Comparison of ENCODE assay signal across 13 cellular contexts in genomic region chr22:32564170-32565001, GRCh38.
DNase-seq lines count a peak whose midpoint lies in the region; ATAC-seq and TF ChIP-seq lines count a peak whose summit lies in the region.
"Had no signal": no experiment of that assay in that cellular context is flagged by ENCODE, and none has a peak within 500 bp of the region (broad histone marks: within the 10 kb centered on the region; RNA-seq: fewer than 3 reads in every experiment).

No MANE protein-coding gene starts in this region.

- TF ChIP-seq CTCF in WTC11 (IDR thresholded peaks at IDR 0.05), result no peak

- H3K27ac Mint-ChIP-seq in WTC11, result no peak overlapping the region
- no peak overlapping the region for H3K27ac Mint-ChIP-seq in stimulated activated effector memory CD8-positive, alpha-beta T cell treated with anti-CD3 and anti-CD28 coated beads, Interleukin-12 subunit alpha, Interleukin-12 subunit beta, amount 100 ng/mL, for 72 hours
- H3K27ac Mint-ChIP-seq: activated CD4-positive, alpha-beta T cell treated with anti-CD3 and anti-CD28 coated beads, Interleukin-2, amount 10 ng/mL, durations not matched to agents 7 days and 5 days; CD4-positive, alpha-beta T cell; T-helper 1 cell treated with Interleukin-12 subunit alpha and Interleukin-12 subunit beta and Interleukin-4 antibody, amounts not matched to agents 30 μg/mL and 1 μg/mL, for 36 hours had no signal

- peaks cover 9% of the 10 kb centered on the region for H3K27me3 Mint-ChIP-seq in WTC11 (ENCODE audit: low read depth)
- H3K27me3 Mint-ChIP-seq: CD4-positive, alpha-beta T cell had no signal

- CTCF ChIA-PET in WTC11 (lab: Charles Lee), result interaction anchor here (1.6 kb wide), 1 partner anchor 233 kb away, joined by 5 read pairs; no protein-coding TSS in a partner anchor

- DNase-seq in GM04503 (ENCODE audit: low read depth), result peak; percentile 89
- DNase-seq in WTC11 (ENCODE audit: low spot score), result no peak
- peak; percentile 36 for DNase-seq in left cardiac atrium
- peak; percentile 54 for DNase-seq in smooth muscle cell of the brain vasculature (ENCODE audit: low read depth, low spot score)
- no peak for DNase-seq in effector CD4-positive, alpha-beta T cell
- DNase-seq in stimulated activated CD8-positive, alpha-beta memory T cell treated with anti-CD3 and anti-CD28 coated beads, Interleukin-4, amount 100 ng/mL, for 48 hours, result no peak
- no peak for DNase-seq in H4 (ENCODE audit: low spot score)
- no peak for DNase-seq in stimulated activated effector memory CD8-positive, alpha-beta T cell treated with anti-CD3 and anti-CD28 coated beads, Interleukin-12 subunit alpha, Interleukin-12 subunit beta, amount 100 ng/mL, for 72 hours (ENCODE audit: low spot score in 2 of 2)
- DNase-seq: activated CD4-positive, alpha-beta T cell treated with anti-CD3 and anti-CD28 coated beads, Interleukin-2, amount 10 ng/mL, durations not matched to agents 7 days and 5 days; CD4-positive, alpha-beta T cell; OCI-M1 had no signal

- POLR2A ChIA-PET in WTC11 (lab: Charles Lee), result no interaction called here

- ATAC-seq in WTC11 (no peak), left cardiac atrium (peak; percentile 19 to 32)
- no peak for ATAC-seq in stimulated activated effector memory CD8-positive, alpha-beta T cell treated with anti-CD3 and anti-CD28 coated beads, Interleukin-12 subunit alpha, Interleukin-12 subunit beta, amount 100 ng/mL, for 72 hours

- no peak overlapping the region for H3K4me3 Mint-ChIP-seq in WTC11
- H3K4me3 Mint-ChIP-seq in stimulated activated effector memory CD8-positive, alpha-beta T cell treated with anti-CD3 and anti-CD28 coated beads, Interleukin-12 subunit alpha, Interleukin-12 subunit beta, amount 100 ng/mL, for 72 hours, result no peak overlapping the region
- H3K4me3 Mint-ChIP-seq: activated CD4-positive, alpha-beta T cell treated with anti-CD3 and anti-CD28 coated beads, Interleukin-2, amount 10 ng/mL, durations not matched to agents 7 days and 5 days; CD4-positive, alpha-beta T cell; central memory CD8-positive, alpha-beta T cell; T-helper 1 cell treated with Interleukin-12 subunit alpha and Interleukin-12 subunit beta and Interleukin-4 antibody, amounts not matched to agents 30 μg/mL and 1 μg/mL, for 36 hours had no signal

- H3K9me3 Mint-ChIP-seq in WTC11, result no peaks in the 10 kb centered on the region
- H3K9me3 Mint-ChIP-seq in stimulated activated effector memory CD8-positive, alpha-beta T cell treated with anti-CD3 and anti-CD28 coated beads, Interleukin-12 subunit alpha, Interleukin-12 subunit beta, amount 100 ng/mL, for 72 hours, result no peaks in the 10 kb centered on the region
- H3K9me3 Mint-ChIP-seq: activated CD4-positive, alpha-beta T cell treated with anti-CD3 and anti-CD28 coated beads, Interleukin-2, amount 10 ng/mL, durations not matched to agents 7 days and 5 days; CD4-positive, alpha-beta T cell; central memory CD8-positive, alpha-beta T cell; T-helper 1 cell treated with Interleukin-12 subunit alpha and Interleukin-12 subunit beta and Interleukin-4 antibody, amounts not matched to agents 30 μg/mL and 1 μg/mL, for 36 hours had no signal

- H3K36me3 Mint-ChIP-seq in WTC11, result no peaks in the 10 kb centered on the region
- H3K36me3 Mint-ChIP-seq in stimulated activated effector memory CD8-positive, alpha-beta T cell treated with anti-CD3 and anti-CD28 coated beads, Interleukin-12 subunit alpha, Interleukin-12 subunit beta, amount 100 ng/mL, for 72 hours, result no peaks in the 10 kb centered on the region

- intact Hi-C loops in left cardiac atrium (cut with DNase I), result no loop called here

- H3K4me1 Mint-ChIP-seq in WTC11, result peaks cover 12% of the 10 kb centered on the region
- H3K4me1 Mint-ChIP-seq in stimulated activated effector memory CD8-positive, alpha-beta T cell treated with anti-CD3 and anti-CD28 coated beads, Interleukin-12 subunit alpha, Interleukin-12 subunit beta, amount 100 ng/mL, for 72 hours, result no peaks in the 10 kb centered on the region
- H3K4me1 Mint-ChIP-seq: activated CD4-positive, alpha-beta T cell treated with anti-CD3 and anti-CD28 coated beads, Interleukin-2, amount 10 ng/mL, durations not matched to agents 7 days and 5 days; central memory CD8-positive, alpha-beta T cell had no signal

TF ChIP-seq in WTC11, 78 proteins besides CTCF, POLR2A, EP300 and RAD21:
- TF ChIP-seq ZNF263 (CRISPR knock-in tag; IDR thresholded peaks at IDR 0.05; ENCODE audit: low read depth) (peak; percentile 64; the same call in 1 of the 2 replicates), CREM (CRISPR knock-in tag; IDR thresholded peaks at IDR 0.05) (no peak)

Comparison
In these comparisons a context has a peak if more than half of its experiments do, and no peak if none do; other contexts are left out.
1. DNase-seq: peak in GM04503 (single experiment), left cardiac atrium (single experiment) and smooth muscle cell of the brain vasculature (single experiment); none in WTC11 (single experiment), effector CD4-positive, alpha-beta T cell (single experiment), stimulated activated CD8-positive, alpha-beta memory T cell treated with anti-CD3 and anti-CD28 coated beads, Interleukin-4, amount 100 ng/mL, for 48 hours (single experiment), H4 (single experiment) and stimulated activated effector memory CD8-positive, alpha-beta T cell treated with anti-CD3 and anti-CD28 coated beads, Interleukin-12 subunit alpha, Interleukin-12 subunit beta, amount 100 ng/mL, for 72 hours (0 of 2).
2. ATAC-seq: peak in left cardiac atrium (2 of 2); none in WTC11 (single experiment) and stimulated activated effector memory CD8-positive, alpha-beta T cell treated with anti-CD3 and anti-CD28 coated beads, Interleukin-12 subunit alpha, Interleukin-12 subunit beta, amount 100 ng/mL, for 72 hours (single experiment).